ENCODE assay signal across 16 cellular contexts in the genomic region with DNA sequence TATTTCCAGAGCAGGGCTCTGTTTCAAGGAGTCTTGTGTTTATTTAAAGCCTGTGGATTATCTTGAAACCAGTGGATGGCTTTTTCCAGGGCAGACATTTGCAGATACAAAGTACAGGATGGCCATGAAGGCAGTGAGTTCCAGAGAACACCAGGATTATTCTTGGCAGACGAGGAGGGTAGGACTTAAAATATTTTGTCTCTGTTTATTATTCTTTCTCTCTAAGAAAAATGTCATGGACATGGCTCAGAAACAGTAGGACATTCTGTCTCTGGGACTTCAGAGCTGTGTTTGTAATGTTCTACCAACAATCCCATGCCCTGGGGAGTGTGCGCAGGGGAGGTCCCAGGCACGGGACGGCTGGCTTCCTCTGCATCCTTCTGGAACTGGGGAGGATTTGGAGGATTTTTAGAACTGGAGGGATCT.
DNase-seq lines count a peak whose midpoint lies in the region; ATAC-seq and TF ChIP-seq lines count a peak whose summit lies in the region.
"Had no signal": no experiment of that assay in that cellular context is flagged by ENCODE, and none has a peak within 500 bp of the region (broad histone marks: within the 10 kb centered on the region; RNA-seq: fewer than 3 reads in every experiment).

No MANE protein-coding gene starts in this region.

- no peak overlapping the region for H3K14ac ChIP-seq in mesenchymal stem cell (ENCODE audit: low read length in 2 of 2)

- TF ChIP-seq CTCF in AG04450 (IDR thresholded peaks at IDR 0.05; ENCODE audit: low read depth, low read length), result no peak
- no peak for TF ChIP-seq CTCF in chondrocyte (IDR thresholded peaks at IDR 0.05)
- TF ChIP-seq CTCF in left ventricle myocardium inferior (IDR thresholded peaks at IDR 0.05; ENCODE audit: borderline replicate concordance), result no peak

- peaks cover 26% of the 10 kb centered on the region for H3K4me1 ChIP-seq in left ventricle myocardium inferior
- peaks cover 14% of the 10 kb centered on the region for H3K4me1 ChIP-seq in mesenchymal stem cell (ENCODE audit: control insufficient read depth, insufficient read depth, low read depth, low read length)

- H3K9me3 ChIP-seq in AG04450 (ENCODE audit: control insufficient read depth, insufficient read depth, low read length), result no peaks in the 10 kb centered on the region; the same call in 1 of the 2 replicates
- no peaks in the 10 kb centered on the region for H3K9me3 ChIP-seq in left ventricle myocardium inferior (replicated peaks)
- H3K9me3 ChIP-seq in mesenchymal stem cell (ENCODE audit: control insufficient read depth, low read length), result no peaks in the 10 kb centered on the region

- H3K27me3 ChIP-seq in AG04450 (ENCODE audit: control insufficient read depth, insufficient read depth, low read length) (no peaks in the 10 kb centered on the region), left ventricle myocardium inferior (ENCODE audit: low read depth) (peaks cover 18% of the 10 kb centered on the region), mesenchymal stem cell (ENCODE audit: control insufficient read depth in 1 of 2, insufficient read depth in 1 of 2, low read length in 2 of 2) (no peaks in the 10 kb centered on the region)

- no peak overlapping the region for H3K4me2 ChIP-seq in mesenchymal stem cell (ENCODE audit: low read length, poor library complexity, severe bottlenecking)

- H3K9ac ChIP-seq in mesenchymal stem cell (ENCODE audit: low read length), result no peak overlapping the region

- H3K27me3 Mint-ChIP-seq in chondrocyte (ENCODE audit: low read depth), result no peaks in the 10 kb centered on the region
- no peaks in the 10 kb centered on the region for H3K27me3 Mint-ChIP-seq in activated CD8-positive, alpha-beta memory T cell treated with anti-CD3 and anti-CD28 coated beads, Interleukin-2, amount 10 ng/mL, durations not matched to agents 7 days and 5 days

- H3K4me3 ChIP-seq in AG04450 (ENCODE audit: low read depth, low read length), result no peak overlapping the region
- no peak overlapping the region for H3K4me3 ChIP-seq in left ventricle myocardium inferior
- H3K4me3 ChIP-seq in mesenchymal stem cell (ENCODE audit: insufficient read depth in 1 of 2, low read depth in 1 of 2, low read length in 2 of 2), result no peak overlapping the region

- no peak overlapping the region for H4K8ac ChIP-seq in mesenchymal stem cell (ENCODE audit: low read length)

- H2AFZ ChIP-seq in mesenchymal stem cell (ENCODE audit: low read depth, low read length), result no peak overlapping the region

- H3K4me1 Mint-ChIP-seq in chondrocyte (ENCODE audit: low read depth), result peaks cover 95% of the 10 kb centered on the region
- H3K4me1 Mint-ChIP-seq in activated CD8-positive, alpha-beta memory T cell treated with anti-CD3 and anti-CD28 coated beads, Interleukin-2, amount 10 ng/mL, durations not matched to agents 7 days and 5 days, result peaks cover 20% of the 10 kb centered on the region

- H2BK12ac ChIP-seq in mesenchymal stem cell (ENCODE audit: low read length in 2 of 2), result no peak overlapping the region

- ATAC-seq in sciatic nerve (peak; percentile 93), GM21360 (IDR thresholded peaks at IDR 0.05; ENCODE audit: unreplicated experiment) (no peak)
- no peak for ATAC-seq in activated CD8-positive, alpha-beta memory T cell treated with anti-CD3 and anti-CD28 coated beads, Interleukin-2, amount 10 ng/mL, durations not matched to agents 7 days and 5 days

- POLR2A ChIA-PET in AG04450 (lab: Yijun Ruan, JAX), result no interaction called here

- peak overlapping the region; percentile 29 for H3K4me3 Mint-ChIP-seq in chondrocyte (ENCODE audit: unreplicated experiment)
- H3K4me3 Mint-ChIP-seq in activated CD8-positive, alpha-beta memory T cell treated with anti-CD3 and anti-CD28 coated beads, Interleukin-2, amount 10 ng/mL, durations not matched to agents 7 days and 5 days, result no peak overlapping the region

- CTCF ChIA-PET in AG04450 (lab: Charles Lee), result interaction anchor here (1.6 kb wide), 1 partner anchor 197 kb away, joined by 5 read pairs; no protein-coding TSS in a partner anchor
- CTCF ChIA-PET in activated CD8-positive, alpha-beta memory T cell treated with anti-CD3 and anti-CD28 coated beads, Interleukin-2, amount 10 ng/mL, durations not matched to agents 7 days and 5 days (lab: Charles Lee), result interaction anchor here (1.2 kb wide), 1 partner anchor 196 kb away, joined by 3 read pairs; no protein-coding TSS in a partner anchor

- H2BK5ac ChIP-seq in mesenchymal stem cell (ENCODE audit: low read depth, low read length, poor library complexity, severe bottlenecking), result no peak overlapping the region

- H3K27ac Mint-ChIP-seq in chondrocyte (ENCODE audit: unreplicated experiment), result peak overlapping the region; percentile 96
- H3K27ac Mint-ChIP-seq in activated CD8-positive, alpha-beta memory T cell treated with anti-CD3 and anti-CD28 coated beads, Interleukin-2, amount 10 ng/mL, durations not matched to agents 7 days and 5 days, result no peak overlapping the region

- H3K18ac ChIP-seq in mesenchymal stem cell (ENCODE audit: low read depth in 1 of 2, low read length in 2 of 2), result no peak overlapping the region

- no peak overlapping the region for H2AK5ac ChIP-seq in mesenchymal stem cell (ENCODE audit: low read length, severe bottlenecking)

- 23% methylated on average over 4 of the region's 4 CpGs for WGBS in mesenchymal stem cell

- H3K23ac ChIP-seq in mesenchymal stem cell (ENCODE audit: low read length in 2 of 2), result no peak overlapping the region

- peak overlapping the region; percentile 21 for H3K27ac ChIP-seq in AG04450 (ENCODE audit: low read depth, low read length)
- peak overlapping the region; percentile 56 for H3K27ac ChIP-seq in left ventricle myocardium inferior (replicated peaks)
- no peak overlapping the region for H3K27ac ChIP-seq in mesenchymal stem cell (ENCODE audit: low read length, poor library complexity, severe bottlenecking)
- H3K27ac ChIP-seq: VCaP had no signal

- H3K36me3 Mint-ChIP-seq in chondrocyte (ENCODE audit: low read depth), result peaks cover 32% of the 10 kb centered on the region
- peaks cover 7% of the 10 kb centered on the region for H3K36me3 Mint-ChIP-seq in activated CD8-positive, alpha-beta memory T cell treated with anti-CD3 and anti-CD28 coated beads, Interleukin-2, amount 10 ng/mL, durations not matched to agents 7 days and 5 days

- no peaks in the 10 kb centered on the region for H3K36me3 ChIP-seq in left ventricle myocardium inferior
- peaks cover 0 to 39% of the 10 kb centered on the region in 2 experiments for H3K36me3 ChIP-seq in mesenchymal stem cell (ENCODE audit: control insufficient read depth in 1 of 2, insufficient read depth in 2 of 2, low read depth in 1 of 2, low read length in 2 of 2)

- no peak overlapping the region for H4K91ac ChIP-seq in mesenchymal stem cell (ENCODE audit: low read length)

- H2BK15ac ChIP-seq in mesenchymal stem cell (ENCODE audit: low read depth, poor library complexity, severe bottlenecking), result no peak overlapping the region

- no peaks in the 10 kb centered on the region for H3K9me3 Mint-ChIP-seq in chondrocyte (ENCODE audit: low read depth)
- no peaks in the 10 kb centered on the region for H3K9me3 Mint-ChIP-seq in activated CD8-positive, alpha-beta memory T cell treated with anti-CD3 and anti-CD28 coated beads, Interleukin-2, amount 10 ng/mL, durations not matched to agents 7 days and 5 days (ENCODE audit: low read depth)

- no peak overlapping the region for H2BK120ac ChIP-seq in mesenchymal stem cell (ENCODE audit: low read depth, low read length)

- peaks cover 33% of the 10 kb centered on the region for H3K79me1 ChIP-seq in mesenchymal stem cell (replicated peaks; ENCODE audit: low read length, poor library complexity, severe bottlenecking)

- no peak overlapping the region for H3K4ac ChIP-seq in mesenchymal stem cell (ENCODE audit: low read depth in 1 of 2, low read length in 2 of 2)

- no peak for DNase-seq in AG04450 (ENCODE audit: low read depth, low spot score)
- no peak for DNase-seq in chondrocyte (ENCODE audit: low spot score)
- peak; percentile 62 for DNase-seq in left ventricle myocardium inferior
- DNase-seq in sciatic nerve (ENCODE audit: low spot score), result no peak
- DNase-seq in activated CD8-positive, alpha-beta memory T cell treated with anti-CD3 and anti-CD28 coated beads, Interleukin-2, amount 10 ng/mL, durations not matched to agents 7 days and 5 days, result no peak
- no peak for DNase-seq in occipital lobe (lab: John Stamatoyannopoulos, UW)
- no peak for DNase-seq in mesenchymal stem cell
- DNase-seq: ACHN; activated naive CD4-positive, alpha-beta T cell treated with anti-CD3 and anti-CD28 coated beads, Interleukin-2, amount 50 U/mL, for 16 hours; KG1; midbrain; NCI-H345; posterior cingulate gyrus; stimulated activated CD4-positive, alpha-beta T cell treated with anti-CD3 and anti-CD28 coated beads, Interleukin-2, amount 100 ng/mL, for 48 hours had no signal

- intact Hi-C loops in left ventricle myocardium inferior (cut with micrococcal nuclease), result no loop called here
- intact Hi-C loops in sciatic nerve (cut with DNase I), result no loop called here
